ENCODE assay signal across 10 cellular contexts in the genomic region with DNA sequence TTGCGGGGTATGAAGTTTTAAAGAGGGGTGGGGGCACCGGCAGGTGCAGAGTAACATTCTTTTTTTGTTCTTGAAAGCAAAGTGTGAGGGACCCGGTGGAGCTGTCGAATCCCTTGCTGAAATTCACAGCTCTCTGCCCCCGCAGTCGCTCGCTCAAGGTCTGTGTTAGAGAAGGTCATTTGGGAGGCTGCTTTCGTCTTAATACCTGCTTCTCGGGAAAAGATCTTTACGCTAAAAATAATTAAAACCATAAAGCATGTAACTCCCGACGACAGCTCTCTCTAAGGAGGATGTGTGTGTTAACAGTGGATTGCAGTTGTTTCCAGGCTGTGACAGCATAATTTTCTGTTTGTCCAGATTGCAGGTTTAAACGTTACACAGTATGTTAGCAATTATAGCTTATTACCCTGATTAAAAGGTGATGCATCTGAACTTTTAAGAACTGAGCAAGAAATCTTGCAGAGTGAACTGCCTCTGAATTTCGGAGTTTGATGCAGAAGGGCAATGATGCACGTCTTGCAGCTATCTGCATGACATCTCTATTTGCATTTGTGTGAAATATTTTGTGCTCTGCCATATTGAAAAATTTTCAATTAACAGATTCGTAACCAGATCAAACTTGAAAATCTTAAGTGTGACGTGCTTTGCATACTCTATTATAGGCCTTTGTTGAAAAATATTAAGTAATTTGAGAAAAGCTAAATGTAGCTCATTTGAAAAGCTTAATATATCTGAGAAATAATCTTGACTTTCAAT. TPM values are rescaled to one million over a fixed set of nuclear protein-coding genes. Genes with fewer than 3 reads are reported as not detected.
A peak's percentile ranks its signal among the peaks of the same experiment; 100 is the strongest.
DNase-seq lines count a peak whose midpoint lies in the region; ATAC-seq lines count a peak whose summit lies in the region.
"Had no signal": no experiment of that assay in that cellular context is flagged by ENCODE, and none has a peak within 500 bp of the region (broad histone marks: within the 10 kb centered on the region; RNA-seq: fewer than 3 reads in every experiment).

No MANE protein-coding gene starts in this region.

- H3K4me3 Mint-ChIP-seq in CD4-positive, CD25-positive, alpha-beta regulatory T cell = peak overlapping the region; percentile 47 to 67 (median 66)
- H3K4me3 Mint-ChIP-seq in naive thymus-derived CD8-positive, alpha-beta T cell = peak overlapping the region; percentile 65 to 89 (median 78)

- H3K36me3 ChIP-seq in CD4-positive, CD25-positive, alpha-beta regulatory T cell (ENCODE audit: control insufficient read depth, insufficient read depth, low read length) = no peaks in the 10 kb centered on the region
- H3K36me3 ChIP-seq in HUES48 (ENCODE audit: control insufficient read depth, insufficient read depth, low read length) = no peaks in the 10 kb centered on the region

- peaks cover 6% of the 10 kb centered on the region for H3K4me1 ChIP-seq in CD4-positive, CD25-positive, alpha-beta regulatory T cell (ENCODE audit: control insufficient read depth, insufficient read depth, low read length, poor library complexity, severe bottlenecking)
- H3K4me1 ChIP-seq in HUES48 (ENCODE audit: control insufficient read depth, insufficient read depth, low read length) = no peaks in the 10 kb centered on the region

- peaks cover 56% of the 10 kb centered on the region for H3K27me3 Mint-ChIP-seq in CD4-positive, CD25-positive, alpha-beta regulatory T cell
- peaks cover 26 to 55% (median 38%) of the 10 kb centered on the region in 5 donors for H3K27me3 Mint-ChIP-seq in naive thymus-derived CD8-positive, alpha-beta T cell

- no peaks in the 10 kb centered on the region for H3K9me3 ChIP-seq in CD4-positive, CD25-positive, alpha-beta regulatory T cell (ENCODE audit: control insufficient read depth in 2 of 2, low read length in 2 of 2)
- no peaks in the 10 kb centered on the region for H3K9me3 ChIP-seq in HUES48 (ENCODE audit: control insufficient read depth, insufficient read depth, low read length)

- peaks cover 46% of the 10 kb centered on the region for H3K27me3 ChIP-seq in CD4-positive, CD25-positive, alpha-beta regulatory T cell (ENCODE audit: control insufficient read depth, insufficient read depth, low read length)
- peaks cover 37% of the 10 kb centered on the region for H3K27me3 ChIP-seq in HUES48 (ENCODE audit: control insufficient read depth, insufficient read depth, low read length)

- H3K4me3 ChIP-seq in CD4-positive, CD25-positive, alpha-beta regulatory T cell (ENCODE audit: low read depth, low read length) = no peak overlapping the region
- peak overlapping the region; percentile 60 for H3K4me3 ChIP-seq in HUES48 (ENCODE audit: low read depth, low read length)
- H3K4me3 ChIP-seq: GM12878 had no signal

- POLR2A ChIA-PET in naive thymus-derived CD8-positive, alpha-beta T cell (lab: Charles Lee) = no interaction called here

- peaks cover 0 to 4% (median 0%) of the 10 kb centered on the region in 7 donors for H3K9me3 Mint-ChIP-seq in CD4-positive, CD25-positive, alpha-beta regulatory T cell
- H3K9me3 Mint-ChIP-seq in naive thymus-derived CD8-positive, alpha-beta T cell = no peaks in the 10 kb centered on the region

- peak overlapping the region in 1 of 3 donors; percentile 2 for H3K27ac Mint-ChIP-seq in CD4-positive, CD25-positive, alpha-beta regulatory T cell
- peak overlapping the region in 1 of 10 donors; percentile 76 for H3K27ac Mint-ChIP-seq in naive thymus-derived CD8-positive, alpha-beta T cell

- DNase-seq in CD4-positive, CD25-positive, alpha-beta regulatory T cell = no peak
- peak; percentile 67 for DNase-seq in cerebellar cortex (ENCODE audit: low spot score)
- no peak for DNase-seq in naive thymus-derived CD8-positive, alpha-beta T cell
- DNase-seq in H4 (ENCODE audit: low spot score) = no peak
- DNase-seq in CD1c-positive myeloid dendritic cell (ENCODE audit: extremely low spot score) = no peak
- no peak for DNase-seq in NCI-H1436 treated with DMSO at 0.1 percent for 48 hours (lab: John Stamatoyannopoulos, UW)
- DNase-seq in activated CD4-positive, CD25-positive, alpha-beta regulatory T cell treated with anti-CD3 and anti-CD28 coated beads, Interleukin-2, amount 50 U/mL, for 72 hours = no peak
- DNase-seq: activated CD4-positive, alpha-beta T cell treated with anti-CD3 and anti-CD28 coated beads for 1 hour had no signal

- peaks cover 0 to 14% (median 1%) of the 10 kb centered on the region in 4 donors for H3K4me1 Mint-ChIP-seq in CD4-positive, CD25-positive, alpha-beta regulatory T cell
- peaks cover 0 to 11% (median 7%) of the 10 kb centered on the region in 4 donors for H3K4me1 Mint-ChIP-seq in naive thymus-derived CD8-positive, alpha-beta T cell

- peak overlapping the region; percentile 35; the same call in 1 of the 2 replicates for H3K9ac ChIP-seq in HUES48 (ENCODE audit: low read depth, low read length)

- no peak for ATAC-seq in CD4-positive, CD25-positive, alpha-beta regulatory T cell (ENCODE audit: low read depth in 2 of 2)
- ATAC-seq in naive thymus-derived CD8-positive, alpha-beta T cell = peak; percentile 23 to 25
- ATAC-seq: GM12878 had no signal

- H3K36me3 Mint-ChIP-seq in CD4-positive, CD25-positive, alpha-beta regulatory T cell = peaks cover 5% of the 10 kb centered on the region
- peaks cover 0 to 6% (median 1%) of the 10 kb centered on the region in 3 donors for H3K36me3 Mint-ChIP-seq in naive thymus-derived CD8-positive, alpha-beta T cell

- no peak overlapping the region for H3K27ac ChIP-seq in CD4-positive, CD25-positive, alpha-beta regulatory T cell (ENCODE audit: insufficient read depth, low read length, poor library complexity, severe bottlenecking)
- no peak overlapping the region for H3K27ac ChIP-seq in HUES48 (ENCODE audit: low read depth, low read length)

RNA-seq across cellular contexts. Expression of gene RAPGEF4, which starts 1.0 kb away (rescaled TPM):
- 1.4 TPM for total RNA-seq in CD4-positive, CD25-positive, alpha-beta regulatory T cell
- not detected for polyA plus RNA-seq in CD4-positive, CD25-positive, alpha-beta regulatory T cell
- 1 to 10 TPM; 1.2 to 1.8 TPM for total RNA-seq in naive thymus-derived CD8-positive, alpha-beta T cell
- polyA plus RNA-seq in naive thymus-derived CD8-positive, alpha-beta T cell = under 1 TPM in 1 of 3 donors, not detected in 2; 0.40 TPM
- total RNA-seq in H4 (2014; rRNA removed; shearing (Covaris generic)) = 0.72 and 1.7 TPM in 2 replicates

Comparison
In these comparisons a context has a peak if more than half of its experiments do, and no peak if none do; other contexts are left out.
1. ATAC-seq: peak in naive thymus-derived CD8-positive, alpha-beta T cell (2 of 2); none in CD4-positive, CD25-positive, alpha-beta regulatory T cell (0 of 2).